ENCODE assay signal across 37 cellular contexts in genomic region chr12:48015129-48015528, GRCh38. TPM values are rescaled to one million over a fixed set of nuclear protein-coding genes. Genes with fewer than 3 reads are reported as not detected.
"Had no signal": no experiment of that assay in that cellular context is flagged by ENCODE, and none has a peak within 500 bp of the region (broad histone marks: within the 10 kb centered on the region; RNA-seq: fewer than 3 reads in every experiment).

No MANE protein-coding gene starts in this region.

- H3K9me3 ChIP-seq: MG63 had no signal

- H3K36me3 ChIP-seq: MG63 had no signal

- DNase-seq: Karpas-422, Kasumi-1, MG63, MM.1S, MV-4-11, NCI-H1048, NCI-H1092, NCI-H1092 treated with DMSO at 0.1 percent for 48 hours, NCI-H1105, NCI-H1105 treated with DMSO at 0.1 percent for 48 hours, NCI-H1417, NCI-H1417 treated with DMSO at 0.1 percent for 48 hours, NCI-H1436, NCI-H1436 treated with DMSO at 0.1 percent for 48 hours, NCI-H146, NCI-H1694, NCI-H1694 treated with DMSO at 0.1 percent for 48 hours, NCI-H187, NCI-H187 treated with DMSO at 0.1 percent for 48 hours, NCI-H1930, NCI-H2029, NCI-H2029 treated with DMSO at 0.1 percent for 48 hours, NCI-H2081, NCI-H2081 treated with DMSO at 0.1 percent for 48 hours, NCI-H2107, NCI-H2171, NCI-H2171 treated with DMSO at 0.1 percent for 48 hours, NCI-H2227 treated with DMSO at 0.1 percent for 48 hours, NCI-H226, NCI-H345, NCI-H446, NCI-H446 treated with DMSO at 0.1 percent for 48 hours, NCI-H510A, NCI-H510A treated with DMSO at 0.1 percent for 48 hours, NCI-H524 had no signal

- H3K4me3 ChIP-seq: MG63 had no signal

RNA-seq across cellular contexts. Expression of gene COL2A1, which starts 10.9 kb away (rescaled TPM):
- total RNA-seq: LHCN-M2, M059J had no signal
